16 cellular contexts compared by ENCODE assay signal in the genomic region with DNA sequence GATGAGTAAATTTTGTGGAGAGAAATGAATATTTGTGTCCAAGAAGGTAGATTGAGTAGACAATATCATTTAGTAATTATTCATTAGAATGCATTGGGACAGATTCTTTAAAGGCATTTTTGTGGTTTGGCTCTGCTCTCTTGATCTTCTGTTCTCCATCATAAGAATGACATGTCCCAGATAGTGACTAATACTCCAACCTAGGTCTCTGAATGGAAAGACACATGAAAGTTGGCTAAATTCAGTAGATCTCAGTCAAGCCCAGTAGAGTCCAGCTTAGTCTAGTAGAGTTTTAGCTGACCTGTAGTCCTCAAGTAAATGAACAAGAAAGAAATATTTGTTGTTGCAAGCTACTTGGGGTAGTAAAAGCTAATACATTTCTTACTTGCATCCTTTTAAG.
DNase-seq lines count a peak whose midpoint lies in the region; ATAC-seq and TF ChIP-seq lines count a peak whose summit lies in the region.
"Had no signal": no experiment of that assay in that cellular context is flagged by ENCODE, and none has a peak within 500 bp of the region (broad histone marks: within the 10 kb centered on the region; RNA-seq: fewer than 3 reads in every experiment).

No MANE protein-coding gene starts in this region.

- no peak for TF ChIP-seq RAD21 in SK-N-SH (IDR thresholded peaks at IDR 0.05; ENCODE audit: low read length)

- H3K4me2 ChIP-seq in GM23248 (ENCODE audit: unreplicated experiment) (no peak overlapping the region), SK-N-SH (no peak overlapping the region), osteoblast (ENCODE audit: insufficient read depth, low read length) (no peak overlapping the region)

- no peak for ATAC-seq in effector memory CD8-positive, alpha-beta T cell (replicated peaks)
- ATAC-seq in HG03139 (IDR thresholded peaks at IDR 0.05; ENCODE audit: unreplicated experiment) = no peak

- H3F3A ChIP-seq in GM23248 (ENCODE audit: insufficient read depth) (peaks cover 7% of the 10 kb centered on the region; the same call in 1 of the 2 replicates), SK-N-SH (replicated peaks; ENCODE audit: insufficient read depth) (no peaks in the 10 kb centered on the region)

- H2AFZ ChIP-seq in GM23248 = no peak overlapping the region
- no peak overlapping the region for H2AFZ ChIP-seq in SK-N-SH (ENCODE audit: low read depth)
- no peak overlapping the region for H2AFZ ChIP-seq in osteoblast (ENCODE audit: low read length)

- CTCF ChIA-PET in SK-N-SH (lab: Yijun Ruan, JAX) = interaction anchor here (1.4 kb wide), 1 partner anchor 22 kb away, joined by 3 read pairs; no protein-coding TSS in a partner anchor
- CTCF ChIA-PET in activated CD4-positive, alpha-beta memory T cell treated with anti-CD3 and anti-CD28 coated beads for 36 hours (lab: Charles Lee) = no interaction called here

- no peaks in the 10 kb centered on the region for H3K9me3 Mint-ChIP-seq in effector memory CD8-positive, alpha-beta T cell
- peaks cover 4% of the 10 kb centered on the region for H3K9me3 Mint-ChIP-seq in activated CD4-positive, alpha-beta memory T cell treated with anti-CD3 and anti-CD28 coated beads for 36 hours

- intact Hi-C loops in activated CD4-positive, alpha-beta memory T cell treated with anti-CD3 and anti-CD28 coated beads for 36 hours (cut with micrococcal nuclease) = no loop called here

- in situ Hi-C loops in GM23248 (cut with MboI) = no loop called here

- no peak overlapping the region for H3K4me3 ChIP-seq in GM23248
- no peak overlapping the region for H3K4me3 ChIP-seq in SK-N-SH (ENCODE audit: low read depth in 2 of 2, low read length in 1 of 2)
- H3K4me3 ChIP-seq in fibroblast of mammary gland (ENCODE audit: control insufficient read depth, low read depth, low read length) = no peak overlapping the region
- no peak overlapping the region for H3K4me3 ChIP-seq in osteoblast (ENCODE audit: insufficient read depth, low read length)
- H3K4me3 ChIP-seq: Peyer's patch had no signal

- H3K4me1 ChIP-seq in GM23248 (ENCODE audit: insufficient read depth) (no peaks in the 10 kb centered on the region), SK-N-SH (ENCODE audit: control insufficient read depth in 1 of 2, insufficient read depth in 2 of 2, low read depth in 1 of 2, low read length in 1 of 2) (no peaks in the 10 kb centered on the region), osteoblast (ENCODE audit: insufficient read depth, low read length) (no peaks in the 10 kb centered on the region)
- H3K4me1 ChIP-seq: Peyer's patch had no signal

- H3K9ac ChIP-seq in GM23248 (no peak overlapping the region), SK-N-SH (no peak overlapping the region)

- H3K4me3 Mint-ChIP-seq in effector memory CD8-positive, alpha-beta T cell = no peak overlapping the region
- no peak overlapping the region for H3K4me3 Mint-ChIP-seq in activated CD4-positive, alpha-beta memory T cell treated with anti-CD3 and anti-CD28 coated beads for 36 hours
- H3K4me3 Mint-ChIP-seq: H9 had no signal

- peak in 1 of 2 experiments; percentile 64; a peak in 1 of 4 replicates for TF ChIP-seq EP300 in SK-N-SH (IDR thresholded peaks at IDR 0.05; ENCODE audit: borderline replicate concordance in 1 of 2, low read depth in 1 of 2, low read length in 1 of 2)

- H3K27me3 ChIP-seq in GM23248 (replicated peaks; ENCODE audit: insufficient read depth) (no peaks in the 10 kb centered on the region), SK-N-SH (ENCODE audit: insufficient read depth) (no peaks in the 10 kb centered on the region), osteoblast (ENCODE audit: insufficient read depth, low read length) (peaks cover 9% of the 10 kb centered on the region)
- H3K27me3 ChIP-seq: Peyer's patch had no signal

- H3K9me2 ChIP-seq in GM23248 (ENCODE audit: insufficient read depth) (no peaks in the 10 kb centered on the region), SK-N-SH (no peaks in the 10 kb centered on the region)

- H3K4me1 Mint-ChIP-seq in effector memory CD8-positive, alpha-beta T cell (ENCODE audit: low read depth in 2 of 2) = no peaks in the 10 kb centered on the region
- no peaks in the 10 kb centered on the region for H3K4me1 Mint-ChIP-seq in activated CD4-positive, alpha-beta memory T cell treated with anti-CD3 and anti-CD28 coated beads for 36 hours (ENCODE audit: low read depth)
- H3K4me1 Mint-ChIP-seq: H9 had no signal

- no peaks in the 10 kb centered on the region for H3K36me3 ChIP-seq in GM23248 (ENCODE audit: low read depth)
- no peaks in the 10 kb centered on the region for H3K36me3 ChIP-seq in SK-N-SH (replicated peaks in 1 of 2; ENCODE audit: control insufficient read depth in 1 of 2, insufficient read depth in 2 of 2, low read length in 1 of 2)
- H3K36me3 ChIP-seq in osteoblast (ENCODE audit: insufficient read depth, low read length) = no peaks in the 10 kb centered on the region
- H3K36me3 ChIP-seq: Peyer's patch had no signal

- POLR2A ChIA-PET in SK-N-SH (lab: Yijun Ruan, JAX) = no interaction called here
- POLR2A ChIA-PET in activated CD4-positive, alpha-beta memory T cell treated with anti-CD3 and anti-CD28 coated beads for 36 hours (lab: Charles Lee) = no interaction called here

- H3K27ac ChIP-seq in GM23248 (no peak overlapping the region), SK-N-SH (ENCODE audit: low read depth in 2 of 2, low read length in 1 of 2) (peak overlapping the region in 1 of 2 experiments; percentile 39; a peak in 1 of 4 replicates), osteoblast (ENCODE audit: low read depth, low read length) (no peak overlapping the region)
- H3K27ac ChIP-seq: C4-2B, HL-60, Peyer's patch had no signal

- no peaks in the 10 kb centered on the region for H3K36me3 Mint-ChIP-seq in effector memory CD8-positive, alpha-beta T cell (ENCODE audit: insufficient read depth)
- no peaks in the 10 kb centered on the region for H3K36me3 Mint-ChIP-seq in activated CD4-positive, alpha-beta memory T cell treated with anti-CD3 and anti-CD28 coated beads for 36 hours

- no peaks in the 10 kb centered on the region for H3K9me3 ChIP-seq in GM23248 (ENCODE audit: low read depth)
- H3K9me3 ChIP-seq in SK-N-SH = no peaks in the 10 kb centered on the region
- peaks cover 2% of the 10 kb centered on the region for H3K9me3 ChIP-seq in osteoblast (ENCODE audit: low read depth, low read length)
- H3K9me3 ChIP-seq: Peyer's patch had no signal

- H3K79me2 ChIP-seq in GM23248 (ENCODE audit: insufficient read depth) (no peaks in the 10 kb centered on the region), SK-N-SH (ENCODE audit: insufficient read depth) (no peaks in the 10 kb centered on the region), osteoblast (ENCODE audit: insufficient read depth, low read length) (no peaks in the 10 kb centered on the region)

- H3K27ac Mint-ChIP-seq in effector memory CD8-positive, alpha-beta T cell = no peak overlapping the region
- no peak overlapping the region for H3K27ac Mint-ChIP-seq in activated CD4-positive, alpha-beta memory T cell treated with anti-CD3 and anti-CD28 coated beads for 36 hours
- H3K27ac Mint-ChIP-seq: H9 had no signal

- H4K20me1 ChIP-seq in GM23248 (ENCODE audit: insufficient read depth) (no peaks in the 10 kb centered on the region), SK-N-SH (ENCODE audit: insufficient read depth) (no peaks in the 10 kb centered on the region), osteoblast (ENCODE audit: insufficient read depth, low read length) (no peaks in the 10 kb centered on the region)

- TF ChIP-seq CTCF in SK-N-SH (IDR thresholded peaks at IDR 0.05) (no peak), fibroblast of mammary gland (conservative IDR thresholded peaks at IDR 0.05; ENCODE audit: control insufficient read depth, insufficient read depth, low read depth, low read length) (no peak), osteoblast (IDR thresholded peaks at IDR 0.05; ENCODE audit: extremely low read depth, low read depth, low read length) (no peak)

- H3K27me3 Mint-ChIP-seq in effector memory CD8-positive, alpha-beta T cell = peaks cover 17 to 22% of the 10 kb centered on the region in 2 donors
- peaks cover 15% of the 10 kb centered on the region for H3K27me3 Mint-ChIP-seq in activated CD4-positive, alpha-beta memory T cell treated with anti-CD3 and anti-CD28 coated beads for 36 hours

- peak; percentile 16 for DNase-seq in GM23248
- DNase-seq in SK-N-SH = no peak
- peak; percentile 59 for DNase-seq in fibroblast of mammary gland (ENCODE audit: low read depth)
- DNase-seq in osteoblast (ENCODE audit: insufficient read length, low spot score, missing footprints) = peak; percentile 58
- DNase-seq in effector memory CD8-positive, alpha-beta T cell = no peak
- DNase-seq in activated CD4-positive, alpha-beta memory T cell treated with anti-CD3 and anti-CD28 coated beads for 36 hours = no peak
- DNase-seq: DMS153, H9, NCI-H1436 treated with DMSO at 0.1 percent for 48 hours, NCI-H2029 treated with DMSO at 0.1 percent for 48 hours, NCI-H510A, Peyer's patch, SHP77 treated with DMSO at 0.1 percent for 48 hours had no signal

TF ChIP-seq in SK-N-SH, 30 proteins besides CTCF, POLR2A, EP300 and RAD21 (continues in another document):
- TF ChIP-seq FOXJ3 (CRISPR knock-in tag; IDR thresholded peaks at IDR 0.05) (no peak), FOXM1 (IDR thresholded peaks at IDR 0.05; ENCODE audit: low read depth) (0 out of 2 replicates have a peak, but pooled peaks have one; percentile 26), JUND (IDR thresholded peaks at IDR 0.05) (peak; percentile 59), MXI1 (IDR thresholded peaks at IDR 0.05; ENCODE audit: low read depth, low read length) (no peak), POLR2AphosphoS5 (IDR thresholded peaks at IDR 0.05; ENCODE audit: low read depth, low read length) (peak; percentile 36; the same call in 1 of the 2 replicates), FOSL2 (IDR thresholded peaks at IDR 0.05; ENCODE audit: borderline replicate concordance, low read depth) (peak; percentile 42; the same call in 1 of the 2 replicates), NFIC (IDR thresholded peaks at IDR 0.05; ENCODE audit: borderline replicate concordance) (peak; percentile 90), TEAD4 (IDR thresholded peaks at IDR 0.05; ENCODE audit: borderline replicate concordance, insufficient read depth) (0 out of 2 replicates have a peak, but pooled peaks have one; percentile 30), MEF2A (IDR thresholded peaks at IDR 0.05; ENCODE audit: borderline replicate concordance, low read depth) (no peak)
- TF ChIP-seq, protein P1, sequence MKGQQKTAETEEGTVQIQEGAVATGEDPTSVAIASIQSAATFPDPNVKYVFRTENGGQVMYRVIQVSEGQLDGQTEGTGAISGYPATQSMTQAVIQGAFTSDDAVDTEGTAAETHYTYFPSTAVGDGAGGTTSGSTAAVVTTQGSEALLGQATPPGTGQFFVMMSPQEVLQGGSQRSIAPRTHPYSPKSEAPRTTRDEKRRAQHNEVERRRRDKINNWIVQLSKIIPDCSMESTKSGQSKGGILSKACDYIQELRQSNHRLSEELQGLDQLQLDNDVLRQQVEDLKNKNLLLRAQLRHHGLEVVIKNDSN (IDR thresholded peaks at IDR 0.05; ENCODE audit: borderline replicate concordance, low read depth) = no peak
- TF ChIP-seq, protein P2, sequence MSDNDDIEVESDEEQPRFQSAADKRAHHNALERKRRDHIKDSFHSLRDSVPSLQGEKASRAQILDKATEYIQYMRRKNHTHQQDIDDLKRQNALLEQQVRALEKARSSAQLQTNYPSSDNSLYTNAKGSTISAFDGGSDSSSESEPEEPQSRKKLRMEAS (IDR thresholded peaks at IDR 0.05; ENCODE audit: low read depth) = no peak

Comparison
In these comparisons a context has a peak if more than half of its experiments do, and no peak if none do; other contexts are left out.
1. DNase-seq: peak in GM23248 (single experiment), fibroblast of mammary gland (single experiment) and osteoblast (single experiment); none in SK-N-SH (single experiment), effector memory CD8-positive, alpha-beta T cell (0 of 3) and activated CD4-positive, alpha-beta memory T cell treated with anti-CD3 and anti-CD28 coated beads for 36 hours (single experiment).